Comparison of ENCODE assay signal across 18 cellular contexts in genomic region chr4:44165938-44166337, GRCh38.
"Had no signal": no experiment of that assay in that cellular context is flagged by ENCODE, and none has a peak within 500 bp of the region (broad histone marks: within the 10 kb centered on the region; RNA-seq: fewer than 3 reads in every experiment).

No MANE protein-coding gene starts in this region.

- H3K27me3 Mint-ChIP-seq: naive thymus-derived CD4-positive, alpha-beta T cell had no signal

- ATAC-seq: foreskin keratinocyte; gastroesophageal sphincter; heart left ventricle; left lung; left ventricle myocardium superior; lower lobe of right lung; naive thymus-derived CD4-positive, alpha-beta T cell had no signal

- H3K27ac Mint-ChIP-seq: immature natural killer cell; naive thymus-derived CD4-positive, alpha-beta T cell had no signal

- H3K36me3 Mint-ChIP-seq: immature natural killer cell had no signal

- DNase-seq: dermis blood vessel endothelial cell; dorsolateral prefrontal cortex; effector CD4-positive, alpha-beta T cell; effector memory CD4-positive, alpha-beta T cell; foreskin keratinocyte; heart left ventricle; hypothalamus; immature natural killer cell; islet precursor cell; kidney; left cardiac atrium; left lung; left ventricle myocardium superior; lower lobe of right lung; mesenchymal stem cell; midbrain; naive thymus-derived CD4-positive, alpha-beta T cell had no signal

- H3K4me1 Mint-ChIP-seq: immature natural killer cell; naive thymus-derived CD4-positive, alpha-beta T cell had no signal

- H3K4me3 Mint-ChIP-seq: immature natural killer cell; naive thymus-derived CD4-positive, alpha-beta T cell had no signal
